13 cellular contexts compared by ENCODE assay signal in genomic region chr6:16470502-16471221, GRCh38.
DNase-seq lines count a peak whose midpoint lies in the region; ATAC-seq and TF ChIP-seq lines count a peak whose summit lies in the region.
"Had no signal": no experiment of that assay in that cellular context is flagged by ENCODE, and none has a peak within 500 bp of the region (broad histone marks: within the 10 kb centered on the region; RNA-seq: fewer than 3 reads in every experiment).

No MANE protein-coding gene starts in this region.

- DNase-seq in activated T-cell treated with anti-CD3 and anti-CD28 coated beads, Interleukin-2, amount 50 U/mL, for 24 hours, result no peak
- DNase-seq in activated T-cell treated with anti-CD3 and anti-CD28 coated beads for 4 hours, result no peak
- no peak for DNase-seq in activated CD8-positive, alpha-beta T cell treated with anti-CD3 and anti-CD28 coated beads for 36 hours
- DNase-seq in osteocyte (ENCODE audit: extremely low spot score, unreplicated experiment), result no peak
- no peak for DNase-seq in KG1 (lab: John Stamatoyannopoulos, UW)
- no peak for DNase-seq in dedifferentiated amniotic fluid mesenchymal stem cell (ENCODE audit: extremely low spot score)
- no peak for DNase-seq in UCSD-AML1 (lab: John Stamatoyannopoulos, UW; ENCODE audit: unreplicated experiment)
- DNase-seq: Calu3, foreskin fibroblast, mucosa of descending colon, NCI-H510A treated with DMSO at 0.1 percent for 48 hours, uterus had no signal

- TF ChIP-seq CTCF in activated CD8-positive, alpha-beta T cell treated with anti-CD3 and anti-CD28 coated beads for 36 hours (IDR thresholded peaks at IDR 0.05), result no peak
- TF ChIP-seq CTCF in osteocyte (IDR thresholded peaks at IDR 0.05), result no peak

- peak; percentile 6 for ATAC-seq in HG03196 (IDR thresholded peaks at IDR 0.05; ENCODE audit: unreplicated experiment)
- no peak for ATAC-seq in activated CD8-positive, alpha-beta T cell treated with anti-CD3 and anti-CD28 coated beads for 36 hours

- peaks cover 74% of the 10 kb centered on the region for H3K4me1 Mint-ChIP-seq in activated T-cell treated with anti-CD3 and anti-CD28 coated beads, Interleukin-2, amount 50 U/mL, for 24 hours (ENCODE audit: low read depth)
- peaks cover 75% of the 10 kb centered on the region for H3K4me1 Mint-ChIP-seq in activated CD8-positive, alpha-beta T cell treated with anti-CD3 and anti-CD28 coated beads for 36 hours (ENCODE audit: low read depth)
- peaks cover 38% of the 10 kb centered on the region for H3K4me1 Mint-ChIP-seq in osteocyte (ENCODE audit: unreplicated experiment)

- no peaks in the 10 kb centered on the region for H3K27me3 Mint-ChIP-seq in activated T-cell treated with anti-CD3 and anti-CD28 coated beads, Interleukin-2, amount 50 U/mL, for 24 hours
- H3K27me3 Mint-ChIP-seq in activated CD8-positive, alpha-beta T cell treated with anti-CD3 and anti-CD28 coated beads for 36 hours, result no peaks in the 10 kb centered on the region
- no peaks in the 10 kb centered on the region for H3K27me3 Mint-ChIP-seq in osteocyte (ENCODE audit: unreplicated experiment)

- H3K36me3 Mint-ChIP-seq in activated T-cell treated with anti-CD3 and anti-CD28 coated beads, Interleukin-2, amount 50 U/mL, for 24 hours (ENCODE audit: low read depth), result peaks cover 25% of the 10 kb centered on the region
- H3K36me3 Mint-ChIP-seq in activated CD8-positive, alpha-beta T cell treated with anti-CD3 and anti-CD28 coated beads for 36 hours (ENCODE audit: low read depth), result peaks cover 31% of the 10 kb centered on the region
- H3K36me3 Mint-ChIP-seq in osteocyte (ENCODE audit: unreplicated experiment), result peaks cover 7% of the 10 kb centered on the region

- POLR2A ChIA-PET in activated CD8-positive, alpha-beta T cell treated with anti-CD3 and anti-CD28 coated beads for 36 hours (lab: Charles Lee), result interaction anchor here (0.6 to 3.5 kb wide), 9 partner anchors 10 to 292 kb away, joined by 3 to 16 read pairs (median 3); no protein-coding TSS in a partner anchor

- H3K27ac Mint-ChIP-seq in activated T-cell treated with anti-CD3 and anti-CD28 coated beads, Interleukin-2, amount 50 U/mL, for 24 hours, result peak overlapping the region; percentile 59
- H3K27ac Mint-ChIP-seq in activated CD8-positive, alpha-beta T cell treated with anti-CD3 and anti-CD28 coated beads for 36 hours, result peak overlapping the region; percentile 86
- H3K27ac Mint-ChIP-seq in osteocyte (ENCODE audit: unreplicated experiment), result peak overlapping the region; percentile 58

- CTCF ChIA-PET in activated CD8-positive, alpha-beta T cell treated with anti-CD3 and anti-CD28 coated beads for 36 hours (lab: Charles Lee), result interaction anchor here (0.6 to 2.4 kb wide), 12 partner anchors 12 to 294 kb away, joined by 3 to 11 read pairs (median 4); no protein-coding TSS in a partner anchor

- intact Hi-C loops in activated CD8-positive, alpha-beta T cell treated with anti-CD3 and anti-CD28 coated beads for 36 hours (cut with micrococcal nuclease), result loop anchor here (5.0 kb wide), 1 partner anchor 33 kb away; no protein-coding TSS in a partner anchor

- H3K9me3 Mint-ChIP-seq in activated T-cell treated with anti-CD3 and anti-CD28 coated beads, Interleukin-2, amount 50 U/mL, for 24 hours, result no peaks in the 10 kb centered on the region
- H3K9me3 Mint-ChIP-seq in activated CD8-positive, alpha-beta T cell treated with anti-CD3 and anti-CD28 coated beads for 36 hours, result peaks cover 3% of the 10 kb centered on the region
- H3K9me3 Mint-ChIP-seq in osteocyte (ENCODE audit: unreplicated experiment), result peaks cover 7% of the 10 kb centered on the region

- H3K4me3 Mint-ChIP-seq in activated T-cell treated with anti-CD3 and anti-CD28 coated beads, Interleukin-2, amount 50 U/mL, for 24 hours, result no peak overlapping the region
- H3K4me3 Mint-ChIP-seq in activated CD8-positive, alpha-beta T cell treated with anti-CD3 and anti-CD28 coated beads for 36 hours, result no peak overlapping the region
- H3K4me3 Mint-ChIP-seq in osteocyte (ENCODE audit: unreplicated experiment), result no peak overlapping the region
